36 cellular contexts compared by ENCODE assay signal in the genomic region with DNA sequence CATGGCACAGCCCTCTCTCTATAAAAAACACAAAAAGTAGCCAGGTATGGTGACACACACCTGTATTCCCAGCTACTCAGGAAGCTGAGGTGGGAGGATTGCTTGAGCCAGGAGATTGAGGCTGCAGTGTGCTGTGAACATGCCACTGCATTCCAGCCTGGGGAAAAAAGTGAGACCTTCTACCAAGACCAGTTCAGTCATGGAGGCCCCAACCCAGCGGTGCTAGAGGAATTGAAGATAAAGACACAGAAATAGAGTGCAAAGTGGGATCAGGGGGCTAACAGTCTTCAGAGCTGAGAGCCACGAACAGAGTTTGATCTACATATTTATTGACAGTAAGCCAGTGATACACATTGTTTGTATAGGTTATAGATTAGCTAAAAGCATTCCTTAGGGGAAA. TPM values are rescaled to one million over a fixed set of nuclear protein-coding genes. Genes with fewer than 3 reads are reported as not detected.
"Had no signal": no experiment of that assay in that cellular context is flagged by ENCODE, and none has a peak within 500 bp of the region (broad histone marks: within the 10 kb centered on the region; RNA-seq: fewer than 3 reads in every experiment).

No MANE protein-coding gene starts in this region.

- H3K27me3 ChIP-seq: body of pancreas, brain microvascular endothelial cell, breast epithelium had no signal

- H3K4me1 ChIP-seq: body of pancreas had no signal

- H3K27ac ChIP-seq: adrenal gland, body of pancreas, brain microvascular endothelial cell, breast epithelium, VCaP had no signal

- DNase-seq: activated B cell treated with CpG ODN at 0.5 μM for 24 hours; activated CD4-positive, alpha-beta memory T cell treated with anti-CD3 and anti-CD28 coated beads, Interleukin-2, amount 10 ng/mL, durations not matched to agents 7 days and 5 days; activated CD4-positive, alpha-beta T cell treated with anti-CD3 and anti-CD28 coated beads for 48 hours; activated CD4-positive, alpha-beta T cell treated with anti-CD3 and anti-CD28 coated beads, Interleukin-2, amount 10 ng/mL, durations not matched to agents 7 days and 5 days; activated CD4-positive, alpha-beta T cell treated with anti-CD3 and anti-CD28 coated beads, Interleukin-2, amount 50 U/mL, for 48 hours; activated CD4-positive, CD25-positive, alpha-beta regulatory T cell treated with anti-CD3 and anti-CD28 coated beads, Interleukin-2, amount 50 U/mL, for 72 hours; activated CD8-positive, alpha-beta memory T cell treated with anti-CD3 and anti-CD28 coated beads for 24 hours; activated CD8-positive, alpha-beta memory T cell treated with anti-CD3 and anti-CD28 coated beads, Interleukin-2, amount 10 ng/mL, durations not matched to agents 7 days and 5 days; activated CD8-positive, alpha-beta T cell treated with anti-CD3 and anti-CD28 coated beads, Interleukin-2, amount 10 ng/mL, durations not matched to agents 7 days and 5 days; activated effector memory CD4-positive, alpha-beta T cell treated with anti-CD3 and anti-CD28 coated beads, Interleukin-2, amount 50 U/mL, for 16 hours; activated gamma-delta T cell treated with Interleukin-2 at 50 U/mL for 16 hours; activated naive CD4-positive, alpha-beta T cell; activated naive CD4-positive, alpha-beta T cell treated with anti-CD3 and anti-CD28 coated beads for 36 hours; activated naive CD4-positive, alpha-beta T cell treated with anti-CD3 and anti-CD28 coated beads, Interleukin-2, amount 50 U/mL, for 16 hours; activated naive CD8-positive, alpha-beta T cell treated with anti-CD3 and anti-CD28 coated beads for 36 hours; activated T-cell treated with anti-CD3 and anti-CD28 coated beads for 4 hours; activated T-cell treated with anti-CD3 and anti-CD28 coated beads, Interleukin-2, amount 50 U/mL, for 1 hour; activated T-cell treated with anti-CD3 and anti-CD28 coated beads, Interleukin-2, amount 50 U/mL, for 4 hours; activated T-cell treated with anti-CD3 and anti-CD28 coated beads, Interleukin-2, amount 50 U/mL, for 72 hours; adrenal gland; amniotic stem cell; aorta; body of pancreas; brain microvascular endothelial cell; central memory CD4-positive, alpha-beta T cell; SW 1271; T-helper 1 cell; T-helper 2 cell; T-helper 9 cell had no signal

- H3K36me3 ChIP-seq: adrenal gland, brain microvascular endothelial cell, breast epithelium had no signal

- H3K9me3 ChIP-seq: adrenal gland, body of pancreas, breast epithelium had no signal

- ATAC-seq: activated CD8-positive, alpha-beta memory T cell treated with anti-CD3 and anti-CD28 coated beads, Interleukin-2, amount 10 ng/mL, durations not matched to agents 7 days and 5 days; activated CD8-positive, alpha-beta T cell treated with anti-CD3 and anti-CD28 coated beads, Interleukin-2, amount 10 ng/mL, durations not matched to agents 7 days and 5 days; activated naive CD4-positive, alpha-beta T cell treated with anti-CD3 and anti-CD28 coated beads, Interleukin-2, amount 50 U/mL, for 72 hours; activated T-cell treated with anti-CD3 and anti-CD28 coated beads, Interleukin-2, amount 50 U/mL, for 4 hours; activated T-cell treated with anti-CD3 and anti-CD28 coated beads, Interleukin-2, amount 50 U/mL, for 72 hours; activated T-helper 17 cell treated with anti-CD3 and anti-CD28 coated beads, Interleukin-2, amount 50 U/mL, for 72 hours; body of pancreas had no signal

- H3K4me3 ChIP-seq: adrenal gland, body of pancreas, breast epithelium had no signal

RNA-seq across cellular contexts. Expression of a gene that starts 15.6 kb away (rescaled TPM):
- total RNA-seq: activated B cell treated with CpG ODN at 0.5 μM for 24 hours; activated CD4-positive, alpha-beta memory T cell treated with anti-CD3 and anti-CD28 coated beads, Interleukin-2, amount 10 ng/mL, durations not matched to agents 7 days and 5 days; activated CD4-positive, alpha-beta T cell treated with anti-CD3 and anti-CD28 coated beads, Interleukin-2, amount 10 ng/mL, durations not matched to agents 7 days and 5 days; activated CD8-positive, alpha-beta memory T cell treated with anti-CD3 and anti-CD28 coated beads, Interleukin-2, amount 10 ng/mL, durations not matched to agents 7 days and 5 days; activated CD8-positive, alpha-beta T cell treated with anti-CD3 and anti-CD28 coated beads, Interleukin-2, amount 10 ng/mL, durations not matched to agents 7 days and 5 days; activated naive CD4-positive, alpha-beta T cell treated with anti-CD3 and anti-CD28 coated beads for 36 hours; activated naive CD4-positive, alpha-beta T cell treated with anti-CD3 and anti-CD28 coated beads, Interleukin-2, amount 50 U/mL, for 72 hours; activated naive CD8-positive, alpha-beta T cell treated with anti-CD3 and anti-CD28 coated beads for 36 hours; activated T-cell treated with anti-CD3 and anti-CD28 coated beads, Interleukin-2, amount 50 U/mL, for 4 hours; activated T-cell treated with anti-CD3 and anti-CD28 coated beads, Interleukin-2, amount 50 U/mL, for 72 hours; activated T-helper 1 cell treated with anti-CD3 and anti-CD28 coated beads, Interleukin-12 subunit alpha, Interleukin-12 subunit beta, Interleukin-2, Interleukin-4 antibody, amounts not matched to agents 30 ng/mL and 10 ng/mL and 1 ng/mL, durations not matched to agents 14 hours and 24 hours and 36 hours; activated T-helper 17 cell treated with anti-CD3 and anti-CD28 coated beads, Interleukin-2, amount 50 U/mL, for 72 hours; astrocyte; body of pancreas had no signal

RNA-seq across cellular contexts. Expression of a gene that starts 18.1 kb away (rescaled TPM):
- total RNA-seq: activated B cell treated with CpG ODN at 0.5 μM for 24 hours; activated CD4-positive, alpha-beta memory T cell treated with anti-CD3 and anti-CD28 coated beads, Interleukin-2, amount 10 ng/mL, durations not matched to agents 7 days and 5 days; activated CD4-positive, alpha-beta T cell treated with anti-CD3 and anti-CD28 coated beads, Interleukin-2, amount 10 ng/mL, durations not matched to agents 7 days and 5 days; activated CD8-positive, alpha-beta memory T cell treated with anti-CD3 and anti-CD28 coated beads, Interleukin-2, amount 10 ng/mL, durations not matched to agents 7 days and 5 days; activated CD8-positive, alpha-beta T cell treated with anti-CD3 and anti-CD28 coated beads, Interleukin-2, amount 10 ng/mL, durations not matched to agents 7 days and 5 days; activated naive CD4-positive, alpha-beta T cell treated with anti-CD3 and anti-CD28 coated beads for 36 hours; activated naive CD4-positive, alpha-beta T cell treated with anti-CD3 and anti-CD28 coated beads, Interleukin-2, amount 50 U/mL, for 72 hours; activated naive CD8-positive, alpha-beta T cell treated with anti-CD3 and anti-CD28 coated beads for 36 hours; activated T-cell treated with anti-CD3 and anti-CD28 coated beads, Interleukin-2, amount 50 U/mL, for 4 hours; activated T-cell treated with anti-CD3 and anti-CD28 coated beads, Interleukin-2, amount 50 U/mL, for 72 hours; activated T-helper 1 cell treated with anti-CD3 and anti-CD28 coated beads, Interleukin-12 subunit alpha, Interleukin-12 subunit beta, Interleukin-2, Interleukin-4 antibody, amounts not matched to agents 30 ng/mL and 10 ng/mL and 1 ng/mL, durations not matched to agents 14 hours and 24 hours and 36 hours; activated T-helper 17 cell treated with anti-CD3 and anti-CD28 coated beads, Interleukin-2, amount 50 U/mL, for 72 hours; aorta; astrocyte; body of pancreas had no signal
- polyA plus RNA-seq: aorta had no signal

RNA-seq across cellular contexts. Expression of a gene that starts 33.6 kb away (rescaled TPM):
- total RNA-seq: activated B cell treated with CpG ODN at 0.5 μM for 24 hours; activated CD4-positive, alpha-beta memory T cell treated with anti-CD3 and anti-CD28 coated beads, Interleukin-2, amount 10 ng/mL, durations not matched to agents 7 days and 5 days; activated CD4-positive, alpha-beta T cell treated with anti-CD3 and anti-CD28 coated beads, Interleukin-2, amount 10 ng/mL, durations not matched to agents 7 days and 5 days; activated CD8-positive, alpha-beta memory T cell treated with anti-CD3 and anti-CD28 coated beads, Interleukin-2, amount 10 ng/mL, durations not matched to agents 7 days and 5 days; activated CD8-positive, alpha-beta T cell treated with anti-CD3 and anti-CD28 coated beads, Interleukin-2, amount 10 ng/mL, durations not matched to agents 7 days and 5 days; activated naive CD4-positive, alpha-beta T cell treated with anti-CD3 and anti-CD28 coated beads for 36 hours; activated naive CD4-positive, alpha-beta T cell treated with anti-CD3 and anti-CD28 coated beads, Interleukin-2, amount 50 U/mL, for 72 hours; activated naive CD8-positive, alpha-beta T cell treated with anti-CD3 and anti-CD28 coated beads for 36 hours; activated T-cell treated with anti-CD3 and anti-CD28 coated beads, Interleukin-2, amount 50 U/mL, for 4 hours; activated T-cell treated with anti-CD3 and anti-CD28 coated beads, Interleukin-2, amount 50 U/mL, for 72 hours; activated T-helper 1 cell treated with anti-CD3 and anti-CD28 coated beads, Interleukin-12 subunit alpha, Interleukin-12 subunit beta, Interleukin-2, Interleukin-4 antibody, amounts not matched to agents 30 ng/mL and 10 ng/mL and 1 ng/mL, durations not matched to agents 14 hours and 24 hours and 36 hours; activated T-helper 17 cell treated with anti-CD3 and anti-CD28 coated beads, Interleukin-2, amount 50 U/mL, for 72 hours; aorta; astrocyte; body of pancreas; breast epithelium; cardiac septum had no signal
- polyA plus RNA-seq: aorta had no signal

RNA-seq across cellular contexts. Expression of a gene that starts 48.5 kb away (rescaled TPM):
- total RNA-seq: activated CD4-positive, alpha-beta memory T cell treated with anti-CD3 and anti-CD28 coated beads, Interleukin-2, amount 10 ng/mL, durations not matched to agents 7 days and 5 days; activated CD4-positive, alpha-beta T cell treated with anti-CD3 and anti-CD28 coated beads, Interleukin-2, amount 10 ng/mL, durations not matched to agents 7 days and 5 days; activated CD8-positive, alpha-beta T cell treated with anti-CD3 and anti-CD28 coated beads, Interleukin-2, amount 10 ng/mL, durations not matched to agents 7 days and 5 days; activated naive CD4-positive, alpha-beta T cell treated with anti-CD3 and anti-CD28 coated beads for 36 hours; activated naive CD4-positive, alpha-beta T cell treated with anti-CD3 and anti-CD28 coated beads, Interleukin-2, amount 50 U/mL, for 72 hours; activated naive CD8-positive, alpha-beta T cell treated with anti-CD3 and anti-CD28 coated beads for 36 hours; activated T-helper 17 cell treated with anti-CD3 and anti-CD28 coated beads, Interleukin-2, amount 50 U/mL, for 72 hours had no signal

RNA-seq across cellular contexts. Expression of a gene that starts 52.7 kb away (rescaled TPM):
- total RNA-seq: activated B cell treated with CpG ODN at 0.5 μM for 24 hours; activated CD4-positive, alpha-beta memory T cell treated with anti-CD3 and anti-CD28 coated beads, Interleukin-2, amount 10 ng/mL, durations not matched to agents 7 days and 5 days; activated CD4-positive, alpha-beta T cell treated with anti-CD3 and anti-CD28 coated beads, Interleukin-2, amount 10 ng/mL, durations not matched to agents 7 days and 5 days; activated CD8-positive, alpha-beta memory T cell treated with anti-CD3 and anti-CD28 coated beads, Interleukin-2, amount 10 ng/mL, durations not matched to agents 7 days and 5 days; activated CD8-positive, alpha-beta T cell treated with anti-CD3 and anti-CD28 coated beads, Interleukin-2, amount 10 ng/mL, durations not matched to agents 7 days and 5 days; activated naive CD4-positive, alpha-beta T cell treated with anti-CD3 and anti-CD28 coated beads for 36 hours; activated naive CD4-positive, alpha-beta T cell treated with anti-CD3 and anti-CD28 coated beads, Interleukin-2, amount 50 U/mL, for 72 hours; activated naive CD8-positive, alpha-beta T cell treated with anti-CD3 and anti-CD28 coated beads for 36 hours; activated T-cell treated with anti-CD3 and anti-CD28 coated beads, Interleukin-2, amount 50 U/mL, for 4 hours; activated T-cell treated with anti-CD3 and anti-CD28 coated beads, Interleukin-2, amount 50 U/mL, for 72 hours; activated T-helper 1 cell treated with anti-CD3 and anti-CD28 coated beads, Interleukin-12 subunit alpha, Interleukin-12 subunit beta, Interleukin-2, Interleukin-4 antibody, amounts not matched to agents 30 ng/mL and 10 ng/mL and 1 ng/mL, durations not matched to agents 14 hours and 24 hours and 36 hours; activated T-helper 17 cell treated with anti-CD3 and anti-CD28 coated beads, Interleukin-2, amount 50 U/mL, for 72 hours; astrocyte; body of pancreas had no signal
